Comparison of ENCODE assay signal across 8 cellular contexts in genomic region chr15:28703927-28704326, GRCh38. TPM values are rescaled to one million over a fixed set of nuclear protein-coding genes. Genes with fewer than 3 reads are reported as not detected.
DNase-seq lines count a peak whose midpoint lies in the region; TF ChIP-seq lines count a peak whose summit lies in the region.
"Not testable (repeated sequence)": the region's sequence is repeated elsewhere in the genome, so short reads cannot be mapped to it uniquely, and the experiment has no call there.
"Had no signal": no experiment of that assay in that cellular context is flagged by ENCODE, and none has a peak within 500 bp of the region (broad histone marks: within the 10 kb centered on the region; RNA-seq: fewer than 3 reads in every experiment).

No MANE protein-coding gene starts in this region.

- H3K9ac ChIP-seq in BLaER1 treated with 17β-estradiol and CSF1 and Interleukin-3, amounts not matched to agents 10 nM and 100 nM: not testable (repeated sequence)

- not testable (repeated sequence) for H3K9me3 ChIP-seq in BLaER1 treated with 17β-estradiol and CSF1 and Interleukin-3, amounts not matched to agents 10 nM and 100 nM (replicated peaks in 1 of 11)

- not testable (repeated sequence) for H3K27ac Mint-ChIP-seq in HFFc6; osteocyte (ENCODE audit: unreplicated experiment)

- H3K4me1 ChIP-seq in BLaER1 treated with 17β-estradiol and CSF1 and Interleukin-3, amounts not matched to agents 10 nM and 100 nM: peaks cover 0 to 11% (median 5%) of the 10 kb centered on the region in 10 experiments; a peak in 12 of 20 replicates

- not testable (repeated sequence) for H3K27me3 ChIP-seq in BLaER1 treated with 17β-estradiol and CSF1 and Interleukin-3, amounts not matched to agents 10 nM and 100 nM

- not testable (repeated sequence) for H3K27me3 Mint-ChIP-seq in HFFc6 (ENCODE audit: insufficient read depth); osteocyte (ENCODE audit: unreplicated experiment)

- not testable (repeated sequence) for H3K4me3 ChIP-seq in BLaER1 treated with 17β-estradiol and CSF1 and Interleukin-3, amounts not matched to agents 10 nM and 100 nM

- H3K9me3 Mint-ChIP-seq in HFFc6; osteocyte (ENCODE audit: unreplicated experiment): not testable (repeated sequence)

- not testable (repeated sequence) for H4K20me1 ChIP-seq in BLaER1 treated with 17β-estradiol and CSF1 and Interleukin-3, amounts not matched to agents 10 nM and 100 nM

- TF ChIP-seq CTCF in HFFc6 (IDR thresholded peaks at IDR 0.05) (0 out of 2 replicates have a peak, but pooled peaks have one; percentile 13), osteocyte (IDR thresholded peaks at IDR 0.05) (peak; percentile 5)

- H3K4me2 ChIP-seq in BLaER1 treated with 17β-estradiol and CSF1 and Interleukin-3, amounts not matched to agents 10 nM and 100 nM: peak overlapping the region in 7 of 11 experiments; percentile 29 to 64 (median 58); a peak in 13 of 22 replicates

- DNase-seq in ELF-1 (ENCODE audit: low read depth, low spot score): peak; percentile 8
- DNase-seq in HFFc6; osteocyte (ENCODE audit: extremely low spot score, unreplicated experiment): not testable (repeated sequence)
- DNase-seq in NCI-H69 (lab: John Stamatoyannopoulos, UW): peak; percentile 10
- peak; percentile 0 for DNase-seq in SW480 (ENCODE audit: low spot score)
- peak; percentile 2 for DNase-seq in iPS DF 19.7 (ENCODE audit: low read depth, low spot score)

- not testable (repeated sequence) for H3K27ac ChIP-seq in BLaER1 treated with 17β-estradiol and CSF1 and Interleukin-3, amounts not matched to agents 10 nM and 100 nM

- not testable (repeated sequence) for H3K4me1 Mint-ChIP-seq in HFFc6 (ENCODE audit: low read depth); osteocyte (ENCODE audit: unreplicated experiment)

- not testable (repeated sequence) for H3K4me3 Mint-ChIP-seq in HFFc6; osteocyte (ENCODE audit: unreplicated experiment)

- H3K36me3 ChIP-seq in BLaER1 treated with 17β-estradiol and CSF1 and Interleukin-3, amounts not matched to agents 10 nM and 100 nM: not testable (repeated sequence)

- not testable (repeated sequence) for H3K36me3 Mint-ChIP-seq in HFFc6 (ENCODE audit: low read depth); osteocyte (ENCODE audit: unreplicated experiment)

RNA-seq across cellular contexts. Expression of gene GOLGA8M, which starts 8.3 kb away (rescaled TPM):
- total RNA-seq in HFFc6 (2021; fragmentation: NEBNext Ultra II Directional; extraction: Animal tissue kit (Norgen Biotek cat#: 25700)): under 1 TPM in 4 of 6 experiments, not detected in 2; 0.10 to 0.57 (median 0.31) TPM
- 2.7 and 3.5 TPM in 2 replicates for total RNA-seq in osteocyte
- total RNA-seq: H1 had no signal
